Comparison of ENCODE assay signal across 31 cellular contexts in genomic region chr4:81963506-81964020, GRCh38.
"Had no signal": no experiment of that assay in that cellular context is flagged by ENCODE, and none has a peak within 500 bp of the region (broad histone marks: within the 10 kb centered on the region; RNA-seq: fewer than 3 reads in every experiment).

No MANE protein-coding gene starts in this region.

- H3K36me3 ChIP-seq: adrenal gland, cardiac muscle cell, colonic mucosa, gastrocnemius medialis, right atrium auricular region, stomach, thyroid gland, upper lobe of right lung had no signal

- H3K9me3 Mint-ChIP-seq: activated naive CD4-positive, alpha-beta T cell treated with anti-CD3 and anti-CD28 coated beads for 36 hours; activated naive CD8-positive, alpha-beta T cell treated with anti-CD3 and anti-CD28 coated beads for 36 hours; activated T-helper 1 cell treated with anti-CD3 and anti-CD28 coated beads, Interleukin-12 subunit alpha, Interleukin-12 subunit beta, Interleukin-2, Interleukin-4 antibody, amounts not matched to agents 30 ng/mL and 10 ng/mL and 1 ng/mL, durations not matched to agents 14 hours and 24 hours and 36 hours; mesothelial cell of epicardium; neural crest cell; stimulated activated naive B cell treated with anti-CD40 and anti-IgM and Interleukin-4, amounts not matched to agents 10 μg/mL and 1 μg/mL and 100 μg/mL, for 72 hours; T-helper 2 cell treated with Interferon-gamma antibody and Interleukin-4, amounts not matched to agents 5 μg/mL and 100 μg/mL, for 36 hours had no signal

- H3K27ac ChIP-seq: adrenal gland, body of pancreas, cardiac muscle cell, colonic mucosa, gastrocnemius medialis, hepatocyte, right atrium auricular region, stomach, thyroid gland, upper lobe of right lung had no signal

- H3K27ac Mint-ChIP-seq: activated naive CD4-positive, alpha-beta T cell treated with anti-CD3 and anti-CD28 coated beads for 36 hours; activated naive CD8-positive, alpha-beta T cell treated with anti-CD3 and anti-CD28 coated beads for 36 hours; activated T-helper 1 cell treated with anti-CD3 and anti-CD28 coated beads, Interleukin-12 subunit alpha, Interleukin-12 subunit beta, Interleukin-2, Interleukin-4 antibody, amounts not matched to agents 30 ng/mL and 10 ng/mL and 1 ng/mL, durations not matched to agents 14 hours and 24 hours and 36 hours; mesothelial cell of epicardium; naive thymus-derived CD4-positive, alpha-beta T cell; stimulated activated naive B cell treated with anti-CD40 and anti-IgM and Interleukin-4, amounts not matched to agents 10 μg/mL and 1 μg/mL and 100 μg/mL, for 72 hours; T-helper 2 cell treated with Interferon-gamma antibody and Interleukin-4, amounts not matched to agents 5 μg/mL and 100 μg/mL, for 36 hours had no signal

- H3K4me3 ChIP-seq: adrenal gland, body of pancreas, cardiac muscle cell, colonic mucosa, gastrocnemius medialis, hepatocyte, right atrium auricular region, smooth muscle cell, stomach, thyroid gland, upper lobe of right lung had no signal

- H3K9me3 ChIP-seq: adrenal gland, body of pancreas, colonic mucosa, gastrocnemius medialis, right atrium auricular region, stomach, thyroid gland, upper lobe of right lung had no signal

- H3K36me3 Mint-ChIP-seq: activated naive CD8-positive, alpha-beta T cell treated with anti-CD3 and anti-CD28 coated beads for 36 hours; mesothelial cell of epicardium; naive thymus-derived CD4-positive, alpha-beta T cell; stimulated activated naive B cell treated with anti-CD40 and anti-IgM and Interleukin-4, amounts not matched to agents 10 μg/mL and 1 μg/mL and 100 μg/mL, for 72 hours had no signal

- H3K27me3 Mint-ChIP-seq: activated naive CD8-positive, alpha-beta T cell treated with anti-CD3 and anti-CD28 coated beads for 36 hours had no signal

- H2AFZ ChIP-seq: hepatocyte had no signal

- H3K4me3 Mint-ChIP-seq: activated naive CD4-positive, alpha-beta T cell treated with anti-CD3 and anti-CD28 coated beads for 36 hours; activated naive CD8-positive, alpha-beta T cell treated with anti-CD3 and anti-CD28 coated beads for 36 hours; activated T-helper 1 cell treated with anti-CD3 and anti-CD28 coated beads, Interleukin-12 subunit alpha, Interleukin-12 subunit beta, Interleukin-2, Interleukin-4 antibody, amounts not matched to agents 30 ng/mL and 10 ng/mL and 1 ng/mL, durations not matched to agents 14 hours and 24 hours and 36 hours; mesothelial cell of epicardium; naive thymus-derived CD4-positive, alpha-beta T cell; neural crest cell; stimulated activated naive B cell treated with anti-CD40 and anti-IgM and Interleukin-4, amounts not matched to agents 10 μg/mL and 1 μg/mL and 100 μg/mL, for 72 hours; T-helper 2 cell treated with Interferon-gamma antibody and Interleukin-4, amounts not matched to agents 5 μg/mL and 100 μg/mL, for 36 hours had no signal

- H3K4me2 ChIP-seq: hepatocyte, smooth muscle cell had no signal

- ATAC-seq: body of pancreas; gastrocnemius medialis; left cardiac atrium; left ventricle myocardium superior; naive thymus-derived CD4-positive, alpha-beta T cell; stimulated activated naive B cell treated with anti-CD40 and anti-IgM and Interleukin-4, amounts not matched to agents 10 μg/mL and 1 μg/mL and 100 μg/mL, for 72 hours; upper lobe of right lung had no signal

- H3K27me3 ChIP-seq: adrenal gland, body of pancreas, cardiac muscle cell, colonic mucosa, gastrocnemius medialis, hepatocyte, right atrium auricular region, stomach, thyroid gland, upper lobe of right lung had no signal

- H3K4me1 ChIP-seq: adrenal gland, body of pancreas, colonic mucosa, gastrocnemius medialis, right atrium auricular region, stomach, thyroid gland, upper lobe of right lung had no signal

- DNase-seq: activated CD4-positive, alpha-beta T cell treated with anti-CD3 and anti-CD28 coated beads for 4 hours; activated CD4-positive, alpha-beta T cell treated with anti-CD3 and anti-CD28 coated beads, Interleukin-2, amount 50 U/mL, for 48 hours; activated CD8-positive, alpha-beta memory T cell treated with anti-CD3 and anti-CD28 coated beads for 24 hours; activated effector memory CD4-positive, alpha-beta T cell treated with anti-CD3 and anti-CD28 coated beads, Interleukin-2, amount 50 U/mL, for 16 hours; activated naive CD4-positive, alpha-beta T cell treated with anti-CD3 and anti-CD28 coated beads for 36 hours; activated naive CD8-positive, alpha-beta T cell treated with anti-CD3 and anti-CD28 coated beads for 36 hours; activated T-cell treated with anti-CD3 and anti-CD28 coated beads, Interleukin-2, amount 50 U/mL, for 1 hour; adrenal gland; aorta; body of pancreas; cerebellar nuclear complex; colonic mucosa; effector CD8-positive, alpha-beta T cell; gastrocnemius medialis; left cardiac atrium; left ventricle myocardium superior; naive thymus-derived CD4-positive, alpha-beta T cell; stimulated activated CD4-positive, alpha-beta T cell treated with anti-CD3 and anti-CD28 coated beads, Interleukin-1b, Interleukin-23, amount 100 ng/mL, for 48 hours; stimulated activated naive B cell treated with anti-CD40 and anti-IgM and Interleukin-4, amounts not matched to agents 10 μg/mL and 1 μg/mL and 100 μg/mL, for 72 hours; stomach; T-helper 1 cell; thyroid gland; upper lobe of right lung had no signal
